8 cellular contexts compared by ENCODE assay signal in genomic region chr10:43407576-43408330, GRCh38. TPM values are rescaled to one million over a fixed set of nuclear protein-coding genes. Genes with fewer than 3 reads are reported as not detected.
DNase-seq lines count a peak whose midpoint lies in the region; ATAC-seq and TF ChIP-seq lines count a peak whose summit lies in the region.

No MANE protein-coding gene starts in this region.

- ATAC-seq in GM18870 (IDR thresholded peaks at IDR 0.05; ENCODE audit: unreplicated experiment), result peak; percentile 46
- peak; percentile 41 for ATAC-seq in HG03103 (IDR thresholded peaks at IDR 0.05; ENCODE audit: low read depth, unreplicated experiment)
- peak; percentile 72 for ATAC-seq in left lung

- H3K4me1 ChIP-seq in left lung, result peaks cover 18 to 46% of the 10 kb centered on the region in 2 donors

- no peaks in the 10 kb centered on the region for H3K9me3 ChIP-seq in left lung

- DNase-seq in AG20443 (ENCODE audit: low spot score) (peak; percentile 91), NCI-H345 (lab: John Stamatoyannopoulos, UW) (peak; percentile 71), cortex of kidney (lab: John Stamatoyannopoulos, UW) (peak; percentile 21), left lung (peak; percentile 95 to 97)
- peak; percentile 87 to 91 for DNase-seq in activated CD4-positive, alpha-beta T cell treated with anti-CD3 and anti-CD28 coated beads for 4 hours
- DNase-seq in stimulated activated CD4-positive, alpha-beta T cell treated with anti-CD3 and anti-CD28 coated beads, Interleukin-2, amount 100 ng/mL, for 4 hours (ENCODE audit: low read depth), result peak; percentile 89

- H3K4me3 ChIP-seq in left lung, result peak overlapping the region; percentile 75 to 87

- peaks cover 0 to 5% of the 10 kb centered on the region in 2 donors for H3K36me3 ChIP-seq in left lung

- peak overlapping the region; percentile 97 to 99 for H3K27ac ChIP-seq in left lung

- no peaks in the 10 kb centered on the region for H3K27me3 ChIP-seq in left lung

- TF ChIP-seq CTCF in left lung (IDR thresholded peaks at IDR 0.05), result peak; percentile 25 to 42

- intact Hi-C loops in left lung (cut with DNase I), result no loop called here

RNA-seq across cellular contexts. Expression of gene HNRNPF, which starts 1.2 kb away (rescaled TPM):
- 100 to 1,000 TPM; 161 to 230 TPM for total RNA-seq in left lung

RNA-seq across cellular contexts. Expression of gene ZNF487, which starts 29.2 kb away (rescaled TPM):
- 1 to 10 TPM; 4.4 to 4.7 TPM for total RNA-seq in left lung

RNA-seq across cellular contexts. Expression of gene FXYD4, which starts 36.3 kb away (rescaled TPM):
- 1 to 10 TPM; 1.0 to 6.0 TPM for total RNA-seq in left lung

Comparison
In these comparisons a context has a peak if more than half of its experiments do, and no peak if none do; other contexts are left out.
1. Peak in every context shown above with its lines: DNase-seq, ATAC-seq, H3K4me3 ChIP-seq and H3K27ac ChIP-seq.
2. DNase-seq: peak in every context shown above with its lines; median percentile 96 in left lung; 91 in AG20443; 89 in activated CD4-positive, alpha-beta T cell treated with anti-CD3 and anti-CD28 coated beads for 4 hours; 89 in stimulated activated CD4-positive, alpha-beta T cell treated with anti-CD3 and anti-CD28 coated beads, Interleukin-2, amount 100 ng/mL, for 4 hours; 71 in NCI-H345; 21 in cortex of kidney.